In the genomic region with DNA sequence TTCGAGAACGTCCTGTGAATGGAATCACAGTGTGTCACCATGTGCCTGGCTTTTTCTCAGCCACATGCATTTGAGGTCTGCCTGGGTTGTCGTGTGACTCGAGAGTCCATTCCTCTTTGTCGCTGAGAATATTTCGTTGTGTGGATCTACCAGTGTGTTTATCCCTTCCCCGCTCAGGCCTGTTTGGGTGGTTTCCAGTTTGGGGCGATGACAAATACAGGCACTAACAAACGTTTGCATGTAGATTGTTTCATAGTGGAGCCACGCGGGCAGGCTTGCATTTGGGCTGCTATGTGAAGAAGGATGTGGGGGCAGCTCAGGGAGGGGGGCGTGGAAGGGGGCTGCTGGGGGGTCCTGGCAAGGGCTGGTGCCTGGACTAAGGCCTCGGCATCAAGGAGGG, we compare ENCODE assay signal across 21 cellular contexts. TPM values are rescaled to one million over a fixed set of nuclear protein-coding genes. Genes with fewer than 3 reads are reported as not detected.
DNase-seq lines count a peak whose midpoint lies in the region; ATAC-seq lines count a peak whose summit lies in the region.
"Had no signal": no experiment of that assay in that cellular context is flagged by ENCODE, and none has a peak within 500 bp of the region (broad histone marks: within the 10 kb centered on the region; RNA-seq: fewer than 3 reads in every experiment).

No MANE protein-coding gene starts in this region.

- peak overlapping the region; percentile 32 for H3K27ac Mint-ChIP-seq in activated naive CD8-positive, alpha-beta T cell treated with anti-CD3 and anti-CD28 coated beads, Interleukin-2, amount 50 U/mL, for 24 hours
- H3K27ac Mint-ChIP-seq: IgD-negative memory B cell had no signal

- no peak for ATAC-seq in activated naive CD8-positive, alpha-beta T cell treated with anti-CD3 and anti-CD28 coated beads, Interleukin-2, amount 50 U/mL, for 24 hours
- ATAC-seq in left lobe of liver (peak; percentile 8), left cardiac atrium (no peak)
- ATAC-seq: left lung had no signal

- H3K4me1 Mint-ChIP-seq in activated naive CD8-positive, alpha-beta T cell treated with anti-CD3 and anti-CD28 coated beads, Interleukin-2, amount 50 U/mL, for 24 hours, result peaks cover 81% of the 10 kb centered on the region

- H3K27me3 Mint-ChIP-seq in activated naive CD8-positive, alpha-beta T cell treated with anti-CD3 and anti-CD28 coated beads, Interleukin-2, amount 50 U/mL, for 24 hours, result no peaks in the 10 kb centered on the region

- H3K9ac ChIP-seq in stomach smooth muscle (ENCODE audit: low read length in 2 of 2), result no peak overlapping the region
- H3K9ac ChIP-seq: SK-N-SH had no signal

- DNase-seq in activated effector memory CD4-positive, alpha-beta T cell treated with anti-CD3 and anti-CD28 coated beads, Interleukin-2, amount 50 U/mL, for 16 hours, result peak; percentile 34
- no peak for DNase-seq in activated effector memory CD4-positive, alpha-beta T cell treated with Interleukin-2 at 50 U/mL for 16 hours
- DNase-seq in activated naive CD8-positive, alpha-beta T cell treated with anti-CD3 and anti-CD28 coated beads, Interleukin-2, amount 50 U/mL, for 24 hours, result no peak
- DNase-seq in left lobe of liver (ENCODE audit: low spot score) (no peak), SIG-M5 (lab: John Stamatoyannopoulos, UW) (no peak), left cardiac atrium (no peak), NCI-H2196 (lab: John Stamatoyannopoulos, UW; ENCODE audit: unreplicated experiment) (no peak)
- DNase-seq: DMS153; effector CD4-positive, alpha-beta T cell; left lung; MG63; NCI-H1436 treated with DMSO at 0.1 percent for 48 hours; NCI-H526; retina; RPMI8226; SK-N-SH had no signal

- H3K4me3 Mint-ChIP-seq in activated naive CD8-positive, alpha-beta T cell treated with anti-CD3 and anti-CD28 coated beads, Interleukin-2, amount 50 U/mL, for 24 hours, result no peak overlapping the region
- H3K4me3 Mint-ChIP-seq: IgD-negative memory B cell had no signal

- peak overlapping the region; percentile 62 for H3K27ac ChIP-seq in stomach smooth muscle (ENCODE audit: low read length)
- H3K27ac ChIP-seq: ascending aorta, esophagus muscularis mucosa, left lung, thoracic aorta had no signal

- H3K9me3 ChIP-seq in stomach smooth muscle (ENCODE audit: control insufficient read depth in 2 of 2, low read length in 2 of 2), result no peaks in the 10 kb centered on the region
- H3K9me3 ChIP-seq: ascending aorta, esophagus muscularis mucosa, left lung, MG63, SK-N-SH, thoracic aorta had no signal

- intact Hi-C loops in left cardiac atrium (cut with DNase I), result no loop called here

- no peaks in the 10 kb centered on the region for H3K9me3 Mint-ChIP-seq in activated naive CD8-positive, alpha-beta T cell treated with anti-CD3 and anti-CD28 coated beads, Interleukin-2, amount 50 U/mL, for 24 hours
- H3K9me3 Mint-ChIP-seq: IgD-negative memory B cell had no signal

- H3K4me1 ChIP-seq in stomach smooth muscle (ENCODE audit: control insufficient read depth, insufficient read depth, low read length), result peaks cover 51% of the 10 kb centered on the region

- H3K4me3 ChIP-seq in stomach smooth muscle (ENCODE audit: low read length in 2 of 2), result peak overlapping the region in 1 of 2 donors; percentile 15
- H3K4me3 ChIP-seq: ascending aorta, esophagus muscularis mucosa, left lung, MG63, thoracic aorta had no signal

- H3K36me3 Mint-ChIP-seq in activated naive CD8-positive, alpha-beta T cell treated with anti-CD3 and anti-CD28 coated beads, Interleukin-2, amount 50 U/mL, for 24 hours (ENCODE audit: low read depth), result peaks cover 22% of the 10 kb centered on the region

- H3K36me3 ChIP-seq in stomach smooth muscle (ENCODE audit: control insufficient read depth in 2 of 2, insufficient read depth in 2 of 2, low read length in 2 of 2), result no peaks in the 10 kb centered on the region
- H3K36me3 ChIP-seq: ascending aorta, esophagus muscularis mucosa, left lung, MG63, thoracic aorta had no signal

- H3K27me3 ChIP-seq in stomach smooth muscle (ENCODE audit: control insufficient read depth in 1 of 2, insufficient read depth in 2 of 2, low read length in 2 of 2), result no peaks in the 10 kb centered on the region
- H3K27me3 ChIP-seq: ascending aorta, esophagus muscularis mucosa, left lung, MG63 had no signal

RNA-seq across cellular contexts. Expression of gene RIN3, which starts 14.1 kb away (rescaled TPM):
- 20.2 TPM for total RNA-seq in left lobe of liver
- 10 to 100 TPM; 19.1 to 19.9 TPM for total RNA-seq in left cardiac atrium
